In the genomic region with DNA sequence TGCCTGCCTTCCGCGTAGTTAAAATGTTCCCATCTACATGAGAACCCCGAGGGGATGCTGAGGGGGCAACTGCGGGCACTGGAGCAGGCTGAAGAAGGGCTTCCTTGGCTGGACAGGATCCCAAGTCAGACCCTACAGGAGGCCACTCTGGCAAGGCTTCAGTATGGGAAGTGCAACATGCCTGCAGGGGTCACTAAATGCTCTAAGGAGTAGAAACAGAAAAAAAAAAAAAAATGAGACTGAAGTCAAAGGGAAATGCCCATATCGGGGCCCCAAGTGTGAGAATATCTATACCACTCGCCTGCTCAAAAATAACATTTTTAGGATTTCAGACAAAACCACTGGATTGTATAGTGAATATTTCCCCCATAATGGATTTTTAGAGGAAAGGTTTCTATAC, we compare ENCODE assay signal across 1 cellular context.
TF ChIP-seq lines count a peak whose summit lies in the region.

No MANE protein-coding gene starts in this region.

TF ChIP-seq in IMR-90, 13 proteins besides CTCF, POLR2A, EP300 and RAD21 (continued from another document):
- no peak for TF ChIP-seq NFE2L2 (IDR thresholded peaks at IDR 0.05; ENCODE audit: low read depth, low read length)
- TF ChIP-seq, protein P1, sequence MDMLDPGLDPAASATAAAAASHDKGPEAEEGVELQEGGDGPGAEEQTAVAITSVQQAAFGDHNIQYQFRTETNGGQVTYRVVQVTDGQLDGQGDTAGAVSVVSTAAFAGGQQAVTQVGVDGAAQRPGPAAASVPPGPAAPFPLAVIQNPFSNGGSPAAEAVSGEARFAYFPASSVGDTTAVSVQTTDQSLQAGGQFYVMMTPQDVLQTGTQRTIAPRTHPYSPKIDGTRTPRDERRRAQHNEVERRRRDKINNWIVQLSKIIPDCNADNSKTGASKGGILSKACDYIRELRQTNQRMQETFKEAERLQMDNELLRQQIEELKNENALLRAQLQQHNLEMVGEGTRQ (IDR thresholded peaks at IDR 0.05; ENCODE audit: low read depth, low read length): no peak
